8 cellular contexts compared by ENCODE assay signal in the genomic region with DNA sequence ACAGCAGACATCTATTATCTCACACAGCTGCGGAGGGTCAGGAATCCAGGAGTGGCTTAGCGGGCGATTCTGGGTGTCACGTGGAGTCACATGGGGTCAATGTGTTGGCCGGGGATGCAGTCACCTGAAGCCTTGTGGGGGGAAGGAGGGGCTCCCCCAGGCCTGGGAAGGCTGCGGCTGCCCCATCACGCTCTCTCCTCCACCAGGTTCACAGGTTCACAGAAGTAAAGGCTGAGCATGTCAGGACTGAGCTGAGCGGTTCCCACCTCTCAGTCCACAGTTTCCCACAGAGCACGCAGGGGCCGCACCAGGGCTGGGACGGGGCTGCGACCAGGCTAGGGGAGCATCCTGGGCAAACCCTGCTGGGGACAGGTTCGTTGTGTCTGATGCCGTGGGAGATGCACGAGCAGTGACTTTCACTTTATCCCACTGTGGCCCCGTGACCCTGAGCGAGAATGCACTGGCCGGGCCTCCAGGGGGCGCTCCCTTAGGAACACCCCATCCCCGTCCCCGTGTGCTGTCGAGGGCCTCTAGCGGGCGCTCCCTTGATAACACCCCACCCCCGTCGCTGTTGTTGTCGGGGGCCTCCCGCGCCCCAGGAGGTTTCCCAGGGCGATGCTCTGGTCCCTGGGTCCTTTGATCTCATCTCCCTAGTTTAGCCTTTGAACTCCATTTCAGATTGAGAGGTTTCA.
DNase-seq lines count a peak whose midpoint lies in the region; ATAC-seq lines count a peak whose summit lies in the region.

No MANE protein-coding gene starts in this region.

- peak overlapping the region; percentile 19 for H3K4me3 ChIP-seq in urinary bladder (ENCODE audit: low read depth, low read length)

- no peaks in the 10 kb centered on the region for H3K9me3 Mint-ChIP-seq in activated naive CD4-positive, alpha-beta T cell treated with anti-CD3 and anti-CD28 coated beads, Interleukin-2, amount 50 U/mL, for 24 hours

- peaks cover 19% of the 10 kb centered on the region for H3K4me1 Mint-ChIP-seq in activated naive CD4-positive, alpha-beta T cell treated with anti-CD3 and anti-CD28 coated beads, Interleukin-2, amount 50 U/mL, for 24 hours

- no peak overlapping the region for H3K27ac ChIP-seq in urinary bladder (ENCODE audit: low read depth)

- H3K27ac Mint-ChIP-seq in activated naive CD4-positive, alpha-beta T cell treated with anti-CD3 and anti-CD28 coated beads, Interleukin-2, amount 50 U/mL, for 24 hours = peak overlapping the region; percentile 66

- H3K36me3 ChIP-seq in urinary bladder (ENCODE audit: insufficient read depth) = no peaks in the 10 kb centered on the region

- WGBS in urinary bladder = 33% methylated on average over 30 of the region's 30 CpGs

- DNase-seq in COLO829 (ENCODE audit: low spot score) (peak; percentile 63), SK-MEL-5 (ENCODE audit: low read depth, low spot score) (peak; percentile 81), cardiac septum (ENCODE audit: low spot score) (peak; percentile 91), pulmonary artery endothelial cell (ENCODE audit: low read depth, low spot score) (peak; percentile 19)

- no peaks in the 10 kb centered on the region for H3K36me3 Mint-ChIP-seq in activated naive CD4-positive, alpha-beta T cell treated with anti-CD3 and anti-CD28 coated beads, Interleukin-2, amount 50 U/mL, for 24 hours

- peak overlapping the region; percentile 83 for H3K4me3 Mint-ChIP-seq in activated naive CD4-positive, alpha-beta T cell treated with anti-CD3 and anti-CD28 coated beads, Interleukin-2, amount 50 U/mL, for 24 hours

- intact Hi-C loops in cardiac septum (cut with DNase I) = loop anchor here (1.0 to 5.0 kb wide), 2 partner anchors 72 to 128 kb away; a partner anchor contains a TSS

- H3K27me3 Mint-ChIP-seq in activated naive CD4-positive, alpha-beta T cell treated with anti-CD3 and anti-CD28 coated beads, Interleukin-2, amount 50 U/mL, for 24 hours = no peaks in the 10 kb centered on the region

- ATAC-seq in GM19438 (IDR thresholded peaks at IDR 0.05; ENCODE audit: low read depth, unreplicated experiment) = peak; percentile 82
- peak; percentile 45 for ATAC-seq in HG03565 (IDR thresholded peaks at IDR 0.05; ENCODE audit: unreplicated experiment)

- in situ Hi-C loops in SK-MEL-5 (cut with HindIII; ENCODE audit: low pct_unique_long_range_greater_than_20kb, low sequenced_read_pairs) = no loop called here

- H3K4me1 ChIP-seq in urinary bladder (ENCODE audit: insufficient read depth) = no peaks in the 10 kb centered on the region

Comparison
In these comparisons a context has a peak if more than half of its experiments do, and no peak if none do; other contexts are left out.
1. DNase-seq: peak in every context shown above with its lines; median percentile 91 in cardiac septum; 81 in SK-MEL-5; 63 in COLO829; 19 in pulmonary artery endothelial cell.